In the genomic region with DNA sequence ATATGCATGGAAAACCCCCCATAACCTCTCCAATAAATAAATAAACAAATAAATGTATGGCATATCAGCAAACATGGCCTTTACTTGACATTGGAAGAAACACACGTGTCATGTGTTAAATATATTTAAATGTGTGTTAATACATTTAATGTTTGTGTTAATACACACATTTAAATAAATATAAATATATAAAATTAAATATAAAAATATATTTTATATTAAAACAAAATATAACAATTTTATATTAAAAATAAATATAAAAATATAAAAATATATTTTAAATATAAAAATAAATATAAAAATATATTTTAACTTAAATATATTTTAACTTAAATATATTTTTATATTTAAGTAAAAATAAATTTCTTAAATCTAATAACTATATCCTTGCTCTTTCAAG, we compare ENCODE assay signal across 27 cellular contexts.
"Had no signal": no experiment of that assay in that cellular context is flagged by ENCODE, and none has a peak within 500 bp of the region (broad histone marks: within the 10 kb centered on the region; RNA-seq: fewer than 3 reads in every experiment).

No MANE protein-coding gene starts in this region.

- H3K4me3 ChIP-seq: left ventricle myocardium inferior, lung, neural progenitor cell, right atrium auricular region, right lobe of liver, stomach, testis, thyroid gland, transverse colon, upper lobe of left lung, vagina had no signal

- H3K27me3 ChIP-seq: neutrophil, right atrium auricular region, right lobe of liver, stomach, testis, thyroid gland, transverse colon, upper lobe of left lung, vagina had no signal

- H3K4me1 Mint-ChIP-seq: immature natural killer cell; naive B cell; natural killer cell; nephron progenitor cell; stimulated activated naive B cell treated with anti-CD40 and anti-IgM and Interleukin-4, amounts not matched to agents 10 μg/mL and 1 μg/mL and 100 μg/mL, for 72 hours had no signal

- H3K36me3 ChIP-seq: left ventricle myocardium inferior, neural progenitor cell, neutrophil, right atrium auricular region, right lobe of liver, stomach, thyroid gland, transverse colon, upper lobe of left lung, vagina had no signal

- H3K27me3 Mint-ChIP-seq: naive B cell; progenitor cell of endocrine pancreas; stimulated activated naive B cell treated with anti-CD40 and anti-IgM and Interleukin-4, amounts not matched to agents 10 μg/mL and 1 μg/mL and 100 μg/mL, for 72 hours had no signal

- H3K4me1 ChIP-seq: left ventricle myocardium inferior, neural progenitor cell, right lobe of liver, stomach, testis, thyroid gland, transverse colon, upper lobe of left lung, vagina had no signal

- H3K27ac Mint-ChIP-seq: immature natural killer cell; mesothelial cell of epicardium; naive B cell; natural killer cell; nephron progenitor cell; neural progenitor cell; progenitor cell of endocrine pancreas; stimulated activated naive B cell treated with anti-CD40 and anti-IgM and Interleukin-4, amounts not matched to agents 10 μg/mL and 1 μg/mL and 100 μg/mL, for 72 hours had no signal

- H3K9me3 ChIP-seq: neutrophil, right lobe of liver, testis, thyroid gland, vagina had no signal

- DNase-seq: hypothalamus; immature natural killer cell; left ventricle myocardium inferior; mesendoderm; naive B cell; natural killer cell; nephron progenitor cell; occipital lobe; right lobe of liver; stimulated activated CD4-positive, alpha-beta T cell treated with anti-CD3 and anti-CD28 coated beads, Interleukin-12 subunit alpha, Interleukin-12 subunit beta, amount 100 ng/mL, for 4 hours; stimulated activated CD4-positive, alpha-beta T cell treated with anti-CD3 and anti-CD28 coated beads, Interleukin-15, amount 100 ng/mL, for 24 hours; stimulated activated CD4-positive, alpha-beta T cell treated with anti-CD3 and anti-CD28 coated beads, Interleukin-2, amount 100 ng/mL, for 24 hours; stimulated activated CD4-positive, alpha-beta T cell treated with anti-CD3 and anti-CD28 coated beads, Interleukin-4, amount 100 ng/mL, for 1 hour; stimulated activated naive B cell treated with anti-CD40 and anti-IgM and Interleukin-4, amounts not matched to agents 10 μg/mL and 1 μg/mL and 100 μg/mL, for 72 hours; stimulated activated naive CD8-positive, alpha-beta T cell treated with anti-CD3 and anti-CD28 coated beads, Interleukin-15, Interleukin-2, amounts not matched to agents 100 U/mL and 50 U/mL, for 24 hours; stomach; testis; thyroid gland; transverse colon; upper lobe of left lung had no signal

- H3K27ac ChIP-seq: left ventricle myocardium inferior, neural progenitor cell, neutrophil, right atrium auricular region, right lobe of liver, stomach, testis, thyroid gland, transverse colon, upper lobe of left lung, vagina had no signal

- ATAC-seq: natural killer cell; right lobe of liver; stimulated activated naive B cell treated with anti-CD40 and anti-IgM and Interleukin-4, amounts not matched to agents 10 μg/mL and 1 μg/mL and 100 μg/mL, for 72 hours; stimulated activated naive CD8-positive, alpha-beta T cell treated with anti-CD3 and anti-CD28 coated beads, Interleukin-15, Interleukin-2, amounts not matched to agents 100 U/mL and 50 U/mL, for 24 hours had no signal

- H3K36me3 Mint-ChIP-seq: immature natural killer cell, mesothelial cell of epicardium, naive B cell, natural killer cell, neural progenitor cell had no signal

- H3K4me3 Mint-ChIP-seq: immature natural killer cell; mesothelial cell of epicardium; naive B cell; natural killer cell; nephron progenitor cell; neural progenitor cell; stimulated activated naive B cell treated with anti-CD40 and anti-IgM and Interleukin-4, amounts not matched to agents 10 μg/mL and 1 μg/mL and 100 μg/mL, for 72 hours had no signal
